5 cellular contexts compared by ENCODE assay signal in the genomic region with DNA sequence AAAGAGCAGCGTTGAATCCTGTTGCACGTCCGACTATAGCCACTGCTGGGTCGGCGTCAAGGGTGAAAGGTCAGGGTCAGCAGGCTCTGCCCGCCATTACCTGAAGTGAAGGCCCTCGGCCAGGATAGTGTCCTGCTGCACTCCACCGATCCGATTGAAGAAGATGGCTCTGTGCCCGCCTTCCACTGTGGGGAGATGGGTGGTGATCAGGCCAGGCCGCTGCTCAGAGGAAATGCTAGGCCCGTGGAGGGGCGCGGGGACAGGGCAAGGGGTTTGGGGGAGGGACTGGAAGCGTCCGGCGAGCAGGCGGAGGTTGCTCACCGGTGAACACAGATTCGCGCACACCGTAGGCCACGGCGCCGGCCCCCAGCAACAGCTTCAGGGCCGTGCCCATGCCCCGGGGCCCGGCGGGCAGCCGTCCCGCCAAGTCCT. TPM values are rescaled to one million over a fixed set of nuclear protein-coding genes. Genes with fewer than 3 reads are reported as not detected.
DNase-seq lines count a peak whose midpoint lies in the region; ATAC-seq, FAIRE-seq and TF ChIP-seq lines count a peak whose summit lies in the region.

No MANE protein-coding gene starts in this region.

- no peak for TF ChIP-seq RAD21 in HepG2 (CRISPR knock-in tag; IDR thresholded peaks at IDR 0.05)

- POLR2A ChIA-PET in WTC11 (lab: Charles Lee) (interaction anchor here (1.9 kb wide), 1 partner anchor 26 kb away, joined by 6 read pairs; a partner anchor contains a TSS), HepG2 (lab: Yijun Ruan, JAX) (interaction anchor here (0.6 to 3.2 kb wide), 7 partner anchors 9 to 159 kb away, joined by 3 to 42 read pairs (median 3); a partner anchor contains a TSS)

- no peak overlapping the region for H2AFZ ChIP-seq in HepG2 (ENCODE audit: low read length)

- H3K27me3 Mint-ChIP-seq in WTC11 (ENCODE audit: low read depth), result no peaks in the 10 kb centered on the region

- no peak for DNase-seq in WTC11 (ENCODE audit: low spot score)
- peak; percentile 36 for DNase-seq in HepG2 (ENCODE audit: low spot score)
- DNase-seq in activated effector memory CD4-positive, alpha-beta T cell treated with anti-CD3 and anti-CD28 coated beads, Interleukin-2, amount 50 U/mL, for 16 hours, result no peak

- peaks cover 30 to 52% of the 10 kb centered on the region in 2 experiments for H3K36me3 ChIP-seq in HepG2 (replicated peaks in 1 of 2; ENCODE audit: control insufficient read depth in 1 of 2, insufficient read depth in 2 of 2, low read length in 2 of 2)

- H3K4me1 ChIP-seq in HepG2 (ENCODE audit: insufficient read depth, low read length), result peaks cover 41% of the 10 kb centered on the region

- ATAC-seq in HG02623 (IDR thresholded peaks at IDR 0.05; ENCODE audit: unreplicated experiment) (peak; percentile 22), WTC11 (peak; percentile 14), HepG2 (peak; percentile 63), GM18858 (IDR thresholded peaks at IDR 0.05; ENCODE audit: unreplicated experiment) (no peak)

- FAIRE-seq in HepG2 (lab: Jason Lieb, UNC), result no peak

- in situ Hi-C loops in HepG2 (cut with HindIII; ENCODE audit: extremely low pct_ligation_motif_present, low pct_unique_long_range_greater_than_20kb), result no loop called here

- peak overlapping the region; percentile 94 for H3K27ac Mint-ChIP-seq in WTC11

- intact Hi-C loops in HepG2 (cut with micrococcal nuclease; ENCODE audit: unreplicated experiment), result loop anchor here (1.0 kb wide), 1 partner anchor 48 kb away; a partner anchor contains a TSS

- no peaks in the 10 kb centered on the region; a peak in 1 of 5 replicates for H3K27me3 ChIP-seq in HepG2 (ENCODE audit: control insufficient read depth in 1 of 2, insufficient read depth in 2 of 2, low read length in 2 of 2)

- peak in 1 of 2 experiments; percentile 73; a peak in 2 of 4 replicates for TF ChIP-seq POLR2A in HepG2 (IDR thresholded peaks at IDR 0.05; ENCODE audit: insufficient read depth in 1 of 2, low read depth in 2 of 2, low read length in 2 of 2)

- H3K79me2 ChIP-seq in HepG2 (ENCODE audit: insufficient read depth, low read length), result peaks cover 49% of the 10 kb centered on the region

- H3K9me3 Mint-ChIP-seq in WTC11, result no peaks in the 10 kb centered on the region

- H3K4me3 Mint-ChIP-seq in WTC11, result peak overlapping the region; percentile 100

- peak overlapping the region; percentile 91 for H3K9ac ChIP-seq in HepG2 (ENCODE audit: insufficient read depth, low read depth, low read length)

- TF ChIP-seq EP300 in HepG2 (IDR thresholded peaks at IDR 0.05; ENCODE audit: low read depth in 2 of 2, low read length in 2 of 2), result no peak
- TF ChIP-seq EP300 in HepG2 (CRISPR knock-in tag; IDR thresholded peaks at IDR 0.05; ENCODE audit: borderline replicate concordance), result no peak

- H3K4me1 Mint-ChIP-seq in WTC11, result peaks cover 32% of the 10 kb centered on the region

- H3K27ac ChIP-seq in HepG2 (ENCODE audit: extremely low read length, insufficient read depth, low read length), result peak overlapping the region; percentile 95

- BruUV-seq in HepG2 (replicated peaks; lab: Mats Ljungman, UMichigan), result TSS peak; percentile 53

- H4K20me1 ChIP-seq in HepG2 (ENCODE audit: insufficient read depth, low read length), result no peaks in the 10 kb centered on the region; the same call in 1 of the 2 replicates

- TF ChIP-seq CTCF in WTC11 (IDR thresholded peaks at IDR 0.05), result no peak
- no peak for TF ChIP-seq CTCF in HepG2 (CRISPR knock-in tag; IDR thresholded peaks at IDR 0.05)

- no peaks in the 10 kb centered on the region for H3K9me3 ChIP-seq in HepG2 (ENCODE audit: low read length)

- H3K36me3 Mint-ChIP-seq in WTC11, result peaks cover 65% of the 10 kb centered on the region

- CTCF ChIA-PET in WTC11 (lab: Charles Lee), result interaction anchor here (1.1 kb wide), 1 partner anchor 101 kb away, joined by 4 read pairs; no protein-coding TSS in a partner anchor
- CTCF ChIA-PET in HepG2 (lab: Yijun Ruan, JAX; ENCODE audit: low intra/inter-chr PET ratio, low total read pairs), result interaction anchor here (0.9 kb wide), 1 partner anchor 139 kb away, joined by 3 read pairs; a partner anchor contains a TSS

- H3K4me3 ChIP-seq in HepG2 (replicated peaks in 1 of 3; ENCODE audit: insufficient read depth in 1 of 3, low read depth in 2 of 3, low read length in 3 of 3), result peak overlapping the region; percentile 81 to 99 (median 85)

- WGBS in HepG2 (ENCODE audit: low lambda C conversion rate), result no CpG with 5 or more reads among the region's 31 CpGs

- H3K4me2 ChIP-seq in HepG2 (ENCODE audit: low read depth, low read length), result peak overlapping the region; percentile 97

RNA-seq across cellular contexts. Expression of a gene that starts 0.4 kb away (rescaled TPM):
- total RNA-seq in WTC11 (2021) (350 to 397 TPM (median 352 TPM) in 3 replicates), HepG2 (2016; rRNA removed; fragmentation: Illumina TruSeq; extraction: Trizol) (291 and 394 TPM in 2 replicates)
- total RNA-seq in HepG2 (2016; cell fraction: cytosol; rRNA removed; fragmentation: Illumina TruSeq; extraction: Trizol; ENCODE audit: low read depth), result 224 and 243 TPM in 2 replicates
- 284 and 404 TPM in 2 replicates for total RNA-seq in HepG2 (2016; cell fraction: insoluble cytoplasmic fraction; rRNA removed; fragmentation: Illumina TruSeq; extraction: Trizol)
- 358 and 365 TPM in 2 replicates for total RNA-seq in HepG2 (2016; cell fraction: membrane; rRNA removed; fragmentation: Illumina TruSeq; extraction: Trizol)
- 232 and 256 TPM in 2 replicates for total RNA-seq in HepG2 (2016; cell fraction: nucleus; rRNA removed; fragmentation: Illumina TruSeq; extraction: Trizol)
- polyA plus RNA-seq in HepG2 (2011; rRNA removed), result 425 and 468 TPM in 2 replicates
- 471 and 553 TPM in 2 replicates for polyA plus RNA-seq in HepG2 (2011; cell fraction: cytosol; rRNA removed)
- polyA plus RNA-seq in HepG2 (2011; cell fraction: nucleus; rRNA removed), result 362 and 507 TPM in 2 replicates
- 214 and 248 TPM in 2 replicates for polyA plus RNA-seq in HepG2 (2012)
- polyA plus RNA-seq in HepG2 (2016; cell fraction: cytosol; fragmentation: Illumina TruSeq; extraction: Trizol; ENCODE audit: low read depth), result 212 and 232 TPM in 2 replicates
- polyA plus RNA-seq in HepG2 (2016; cell fraction: insoluble cytoplasmic fraction; fragmentation: Illumina TruSeq; extraction: Trizol; ENCODE audit: low read depth), result 290 and 308 TPM in 2 replicates
- polyA plus RNA-seq in HepG2 (2016; cell fraction: membrane; fragmentation: Illumina TruSeq; extraction: Trizol; ENCODE audit: low read depth), result 313 and 326 TPM in 2 replicates
- polyA plus RNA-seq in HepG2 (2016; cell fraction: nucleus; fragmentation: Illumina TruSeq; extraction: Trizol; ENCODE audit: insufficient read depth, low read depth), result 428 and 438 TPM in 2 replicates
- 299 and 308 TPM in 2 replicates for polyA minus RNA-seq in HepG2 (2011; rRNA and poly(A)+ RNA removed; ENCODE audit: low replicate concordance)
- 80.4 and 95.3 TPM in 2 replicates for polyA minus RNA-seq in HepG2 (2011; cell fraction: cytosol; rRNA and poly(A)+ RNA removed)
- polyA minus RNA-seq in HepG2 (2011; cell fraction: nucleus; rRNA and poly(A)+ RNA removed), result 135 and 142 TPM in 2 replicates

RNA-seq across cellular contexts. Expression of a gene that starts 0.6 kb away (rescaled TPM):
- total RNA-seq in WTC11 (2021), result 59.3 to 78.6 TPM (median 59.8 TPM) in 3 replicates
- 130 and 190 TPM in 2 replicates for total RNA-seq in HepG2 (2016; rRNA removed; fragmentation: Illumina TruSeq; extraction: Trizol)
- 38.0 and 40.3 TPM in 2 replicates for total RNA-seq in HepG2 (2016; cell fraction: cytosol; rRNA removed; fragmentation: Illumina TruSeq; extraction: Trizol; ENCODE audit: low read depth)
- 130 and 206 TPM in 2 replicates for total RNA-seq in HepG2 (2016; cell fraction: insoluble cytoplasmic fraction; rRNA removed; fragmentation: Illumina TruSeq; extraction: Trizol)
- 62.9 and 63.2 TPM in 2 replicates for total RNA-seq in HepG2 (2016; cell fraction: membrane; rRNA removed; fragmentation: Illumina TruSeq; extraction: Trizol)
- total RNA-seq in HepG2 (2016; cell fraction: nucleus; rRNA removed; fragmentation: Illumina TruSeq; extraction: Trizol), result 52.9 and 57.8 TPM in 2 replicates
- 57.7 and 76.3 TPM in 2 replicates for polyA plus RNA-seq in HepG2 (2011; rRNA removed)
- polyA plus RNA-seq in HepG2 (2011; cell fraction: cytosol; rRNA removed), result 64.6 and 65.8 TPM in 2 replicates
- polyA plus RNA-seq in HepG2 (2011; cell fraction: nucleus; rRNA removed), result 29.6 and 30.6 TPM in 2 replicates
- 77.8 and 90.4 TPM in 2 replicates for polyA plus RNA-seq in HepG2 (2012)
- polyA plus RNA-seq in HepG2 (2016; cell fraction: cytosol; fragmentation: Illumina TruSeq; extraction: Trizol; ENCODE audit: low read depth), result 33.8 and 36.4 TPM in 2 replicates
- polyA plus RNA-seq in HepG2 (2016; cell fraction: insoluble cytoplasmic fraction; fragmentation: Illumina TruSeq; extraction: Trizol; ENCODE audit: low read depth), result 134 and 149 TPM in 2 replicates
- 37.6 and 40.6 TPM in 2 replicates for polyA plus RNA-seq in HepG2 (2016; cell fraction: membrane; fragmentation: Illumina TruSeq; extraction: Trizol; ENCODE audit: low read depth)
- polyA plus RNA-seq in HepG2 (2016; cell fraction: nucleus; fragmentation: Illumina TruSeq; extraction: Trizol; ENCODE audit: insufficient read depth, low read depth), result 54.7 and 59.5 TPM in 2 replicates
- 28.0 and 64.6 TPM in 2 replicates for polyA minus RNA-seq in HepG2 (2011; rRNA and poly(A)+ RNA removed; ENCODE audit: low replicate concordance)
- polyA minus RNA-seq in HepG2 (2011; cell fraction: cytosol; rRNA and poly(A)+ RNA removed), result 16.4 and 18.5 TPM in 2 replicates
- polyA minus RNA-seq in HepG2 (2011; cell fraction: nucleus; rRNA and poly(A)+ RNA removed), result 29.6 and 33.3 TPM in 2 replicates

RNA-seq across cellular contexts. Expression of a gene that starts 19.0 kb away (rescaled TPM):
- total RNA-seq in WTC11 (2021) (27.1 to 34.7 TPM (median 34.5 TPM) in 3 replicates), HepG2 (2016; rRNA removed; fragmentation: Illumina TruSeq; extraction: Trizol) (9.5 and 10.6 TPM in 2 replicates)
- total RNA-seq in HepG2 (2016; cell fraction: cytosol; rRNA removed; fragmentation: Illumina TruSeq; extraction: Trizol; ENCODE audit: low read depth), result 2.7 and 2.8 TPM in 2 replicates
- total RNA-seq in HepG2 (2016; cell fraction: insoluble cytoplasmic fraction; rRNA removed; fragmentation: Illumina TruSeq; extraction: Trizol), result 9.8 and 10.6 TPM in 2 replicates
- 5.0 and 5.3 TPM in 2 replicates for total RNA-seq in HepG2 (2016; cell fraction: membrane; rRNA removed; fragmentation: Illumina TruSeq; extraction: Trizol)
- 6.1 and 6.3 TPM in 2 replicates for total RNA-seq in HepG2 (2016; cell fraction: nucleus; rRNA removed; fragmentation: Illumina TruSeq; extraction: Trizol)
- 9.1 and 10.5 TPM in 2 replicates for polyA plus RNA-seq in HepG2 (2011; rRNA removed)
- polyA plus RNA-seq in HepG2 (2011; cell fraction: cytosol; rRNA removed), result 8.0 and 10.7 TPM in 2 replicates
- polyA plus RNA-seq in HepG2 (2011; cell fraction: nucleus; rRNA removed), result 13.2 and 17.8 TPM in 2 replicates
- 9.0 and 12.4 TPM in 2 replicates for polyA plus RNA-seq in HepG2 (2012)
- polyA plus RNA-seq in HepG2 (2016; cell fraction: cytosol; fragmentation: Illumina TruSeq; extraction: Trizol; ENCODE audit: low read depth), result 1.6 and 1.7 TPM in 2 replicates
- polyA plus RNA-seq in HepG2 (2016; cell fraction: insoluble cytoplasmic fraction; fragmentation: Illumina TruSeq; extraction: Trizol; ENCODE audit: low read depth), result 8.9 and 12.5 TPM in 2 replicates
- polyA plus RNA-seq in HepG2 (2016; cell fraction: membrane; fragmentation: Illumina TruSeq; extraction: Trizol; ENCODE audit: low read depth), result 3.1 and 4.4 TPM in 2 replicates
- 17.8 and 18.0 TPM in 2 replicates for polyA plus RNA-seq in HepG2 (2016; cell fraction: nucleus; fragmentation: Illumina TruSeq; extraction: Trizol; ENCODE audit: insufficient read depth, low read depth)
- 14.7 and 22.7 TPM in 2 replicates for polyA minus RNA-seq in HepG2 (2011; rRNA and poly(A)+ RNA removed; ENCODE audit: low replicate concordance)
- 10.0 and 10.3 TPM in 2 replicates for polyA minus RNA-seq in HepG2 (2011; cell fraction: cytosol; rRNA and poly(A)+ RNA removed)
- 4.1 and 4.2 TPM in 2 replicates for polyA minus RNA-seq in HepG2 (2011; cell fraction: nucleus; rRNA and poly(A)+ RNA removed)

RNA-seq across cellular contexts. Expression of a gene that starts 26.3 kb away (rescaled TPM):
- 158 to 181 TPM (median 172 TPM) in 3 replicates for total RNA-seq in WTC11 (2021)
- 84.0 and 89.7 TPM in 2 replicates for total RNA-seq in HepG2 (2016; rRNA removed; fragmentation: Illumina TruSeq; extraction: Trizol)
- total RNA-seq in HepG2 (2016; cell fraction: cytosol; rRNA removed; fragmentation: Illumina TruSeq; extraction: Trizol; ENCODE audit: low read depth), result 98.3 and 102 TPM in 2 replicates
- total RNA-seq in HepG2 (2016; cell fraction: insoluble cytoplasmic fraction; rRNA removed; fragmentation: Illumina TruSeq; extraction: Trizol), result 84.2 and 105 TPM in 2 replicates
- 106 and 113 TPM in 2 replicates for total RNA-seq in HepG2 (2016; cell fraction: membrane; rRNA removed; fragmentation: Illumina TruSeq; extraction: Trizol)
- 42.1 and 43.4 TPM in 2 replicates for total RNA-seq in HepG2 (2016; cell fraction: nucleus; rRNA removed; fragmentation: Illumina TruSeq; extraction: Trizol)
- 287 and 302 TPM in 2 replicates for polyA plus RNA-seq in HepG2 (2011; rRNA removed)
- 405 and 458 TPM in 2 replicates for polyA plus RNA-seq in HepG2 (2011; cell fraction: cytosol; rRNA removed)
- polyA plus RNA-seq in HepG2 (2011; cell fraction: nucleus; rRNA removed), result 151 and 164 TPM in 2 replicates
- 75.2 and 129 TPM in 2 replicates for polyA plus RNA-seq in HepG2 (2012)
- polyA plus RNA-seq in HepG2 (2016; cell fraction: cytosol; fragmentation: Illumina TruSeq; extraction: Trizol; ENCODE audit: low read depth), result 86.1 and 87.7 TPM in 2 replicates
- polyA plus RNA-seq in HepG2 (2016; cell fraction: insoluble cytoplasmic fraction; fragmentation: Illumina TruSeq; extraction: Trizol; ENCODE audit: low read depth), result 98.5 and 104 TPM in 2 replicates
- 96.1 and 98.2 TPM in 2 replicates for polyA plus RNA-seq in HepG2 (2016; cell fraction: membrane; fragmentation: Illumina TruSeq; extraction: Trizol; ENCODE audit: low read depth)
- 57.2 and 57.4 TPM in 2 replicates for polyA plus RNA-seq in HepG2 (2016; cell fraction: nucleus; fragmentation: Illumina TruSeq; extraction: Trizol; ENCODE audit: insufficient read depth, low read depth)
- 93.0 and 145 TPM in 2 replicates for polyA minus RNA-seq in HepG2 (2011; rRNA and poly(A)+ RNA removed; ENCODE audit: low replicate concordance)
- polyA minus RNA-seq in HepG2 (2011; cell fraction: cytosol; rRNA and poly(A)+ RNA removed), result 36.8 and 41.7 TPM in 2 replicates
- polyA minus RNA-seq in HepG2 (2011; cell fraction: nucleus; rRNA and poly(A)+ RNA removed), result 37.5 and 38.8 TPM in 2 replicates

RNA-seq across cellular contexts. Expression of a gene that starts 26.5 kb away (rescaled TPM):
- not detected in 3 replicates for total RNA-seq in WTC11 (2021)
- not detected in 2 replicates for total RNA-seq in HepG2 (2016; rRNA removed; fragmentation: Illumina TruSeq; extraction: Trizol)
- not detected in 2 replicates for total RNA-seq in HepG2 (2016; cell fraction: cytosol; rRNA removed; fragmentation: Illumina TruSeq; extraction: Trizol; ENCODE audit: low read depth)
- not detected in 2 replicates for total RNA-seq in HepG2 (2016; cell fraction: insoluble cytoplasmic fraction; rRNA removed; fragmentation: Illumina TruSeq; extraction: Trizol)
- not detected in 2 replicates for total RNA-seq in HepG2 (2016; cell fraction: membrane; rRNA removed; fragmentation: Illumina TruSeq; extraction: Trizol)
- not detected in 2 replicates for total RNA-seq in HepG2 (2016; cell fraction: nucleus; rRNA removed; fragmentation: Illumina TruSeq; extraction: Trizol)
- not detected in 2 replicates for polyA plus RNA-seq in HepG2 (2011; rRNA removed)
- not detected in 2 replicates for polyA plus RNA-seq in HepG2 (2011; cell fraction: cytosol; rRNA removed)
- polyA plus RNA-seq in HepG2 (2011; cell fraction: nucleus; rRNA removed), result not detected in 2 replicates
- not detected in 2 replicates for polyA plus RNA-seq in HepG2 (2012)
- not detected in 2 replicates for polyA plus RNA-seq in HepG2 (2016; cell fraction: cytosol; fragmentation: Illumina TruSeq; extraction: Trizol; ENCODE audit: low read depth)
- polyA plus RNA-seq in HepG2 (2016; cell fraction: insoluble cytoplasmic fraction; fragmentation: Illumina TruSeq; extraction: Trizol; ENCODE audit: low read depth), result not detected in 2 replicates
- not detected in 2 replicates for polyA plus RNA-seq in HepG2 (2016; cell fraction: membrane; fragmentation: Illumina TruSeq; extraction: Trizol; ENCODE audit: low read depth)
- not detected in 2 replicates for polyA plus RNA-seq in HepG2 (2016; cell fraction: nucleus; fragmentation: Illumina TruSeq; extraction: Trizol; ENCODE audit: insufficient read depth, low read depth)
- not detected in 2 replicates for polyA minus RNA-seq in HepG2 (2011; rRNA and poly(A)+ RNA removed; ENCODE audit: low replicate concordance)
- polyA minus RNA-seq in HepG2 (2011; cell fraction: cytosol; rRNA and poly(A)+ RNA removed), result not detected in 2 replicates
- polyA minus RNA-seq in HepG2 (2011; cell fraction: nucleus; rRNA and poly(A)+ RNA removed), result not detected in 2 replicates
